ENCODE assay signal across 1 cellular context in genomic region chr3:23079976-23080375, GRCh38.
TF ChIP-seq lines count a peak whose summit lies in the region.

No MANE protein-coding gene starts in this region.

TF ChIP-seq in H1, 55 proteins besides CTCF, POLR2A, EP300 and RAD21:
- TF ChIP-seq POLR2AphosphoS5 (IDR thresholded peaks at IDR 0.05; ENCODE audit: low read depth, low read length) (no peak), NRF1 (IDR thresholded peaks at IDR 0.05; ENCODE audit: low read depth, low read length) (no peak), CTBP2 (IDR thresholded peaks at IDR 0.05; ENCODE audit: borderline replicate concordance, insufficient read depth, insufficient read length, low read length) (no peak), TEAD4 (IDR thresholded peaks at IDR 0.05; ENCODE audit: low read depth, low read length) (no peak), POU5F1 (IDR thresholded peaks at IDR 0.05; ENCODE audit: low read depth, low read length) (no peak), KDM1A (IDR thresholded peaks at IDR 0.05; ENCODE audit: borderline replicate concordance, low read length) (no peak), USF2 (IDR thresholded peaks at IDR 0.05; ENCODE audit: low read length) (no peak), SRF (IDR thresholded peaks at IDR 0.05; ENCODE audit: low read depth, low read length) (no peak)
- TF ChIP-seq, protein P1, sequence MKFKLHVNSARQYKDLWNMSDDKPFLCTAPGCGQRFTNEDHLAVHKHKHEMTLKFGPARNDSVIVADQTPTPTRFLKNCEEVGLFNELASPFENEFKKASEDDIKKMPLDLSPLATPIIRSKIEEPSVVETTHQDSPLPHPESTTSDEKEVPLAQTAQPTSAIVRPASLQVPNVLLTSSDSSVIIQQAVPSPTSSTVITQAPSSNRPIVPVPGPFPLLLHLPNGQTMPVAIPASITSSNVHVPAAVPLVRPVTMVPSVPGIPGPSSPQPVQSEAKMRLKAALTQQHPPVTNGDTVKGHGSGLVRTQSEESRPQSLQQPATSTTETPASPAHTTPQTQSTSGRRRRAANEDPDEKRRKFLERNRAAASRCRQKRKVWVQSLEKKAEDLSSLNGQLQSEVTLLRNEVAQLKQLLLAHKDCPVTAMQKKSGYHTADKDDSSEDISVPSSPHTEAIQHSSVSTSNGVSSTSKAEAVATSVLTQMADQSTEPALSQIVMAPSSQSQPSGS (IDR thresholded peaks at IDR 0.05; ENCODE audit: low read length): no peak
